In genomic region chr17:7251330-7252175, GRCh38 we compare ENCODE assay signal across 8 cellular contexts. TPM values are rescaled to one million over a fixed set of nuclear protein-coding genes. Genes with fewer than 3 reads are reported as not detected.
DNase-seq lines count a peak whose midpoint lies in the region; ATAC-seq, FAIRE-seq and TF ChIP-seq lines count a peak whose summit lies in the region.

Gene CTDNEP1, minus strand, starts transcription at chr17:7251734. Its CDS starts 438 bp downstream, at chr17:7251296.

- H3K4me1 ChIP-seq in OCI-LY3 (ENCODE audit: low read length) (peaks cover 16% of the 10 kb centered on the region), endothelial cell of umbilical vein (ENCODE audit: control insufficient read depth, extremely low read depth, insufficient read depth, low read length) (peaks cover 23% of the 10 kb centered on the region)

- POLR2A ChIA-PET in endothelial cell of umbilical vein (lab: Charles Lee), result no interaction called here

- peak within 1 kb of the TSS; percentile 73 for H3K4me3 Mint-ChIP-seq in Calu3 (ENCODE audit: low read depth, unreplicated experiment)
- H3K4me3 Mint-ChIP-seq in mesothelial cell of epicardium, result peak within 1 kb of the TSS; percentile 97

- H3K4me1 Mint-ChIP-seq in Calu3 (ENCODE audit: low read depth, unreplicated experiment) (peaks cover 27% of the 10 kb centered on the region), mesothelial cell of epicardium (peaks cover 31% of the 10 kb centered on the region)

- H3K9me3 Mint-ChIP-seq in Calu3 (ENCODE audit: low read depth, unreplicated experiment) (no peaks in the 10 kb centered on the region), mesothelial cell of epicardium (no peaks in the 10 kb centered on the region)

- H3K27me3 Mint-ChIP-seq in Calu3 (ENCODE audit: unreplicated experiment), result no peaks in the 10 kb centered on the region
- no peaks in the 10 kb centered on the region for H3K27me3 Mint-ChIP-seq in mesothelial cell of epicardium (ENCODE audit: low read depth)

- H3K36me3 ChIP-seq in OCI-LY3 (replicated peaks; ENCODE audit: low read depth, low read length) (peaks cover 16% of the 10 kb centered on the region), endothelial cell of umbilical vein (ENCODE audit: control insufficient read depth in 2 of 2, extremely low read depth in 1 of 2, insufficient read depth in 2 of 2, low read length in 2 of 2) (peaks cover 2 to 12% of the 10 kb centered on the region in 2 experiments)

- no TSS peak for BruUV-seq in Calu3 (replicated peaks; lab: Mats Ljungman, UMichigan)
- no TSS peak for BruUV-seq in endothelial cell of umbilical vein (replicated peaks; lab: Mats Ljungman, UMichigan)

- H3K9me1 ChIP-seq in endothelial cell of umbilical vein (replicated peaks; ENCODE audit: control insufficient read depth, extremely low read depth, insufficient read depth, low read length), result no peaks in the 10 kb centered on the region

- H3K79me2 ChIP-seq in OCI-LY3 (ENCODE audit: low read length) (peaks cover 61% of the 10 kb centered on the region), endothelial cell of umbilical vein (ENCODE audit: control insufficient read depth, insufficient read depth, low read length) (peaks cover 62% of the 10 kb centered on the region)

- CTCF ChIA-PET in Calu3 (lab: Charles Lee), result interaction anchor here (0.7 to 1.5 kb wide), 3 partner anchors 9 to 12 kb away, joined by 3 to 5 read pairs (median 5); partner anchors contain the start of genes GABARAP and PHF23
- CTCF ChIA-PET in endothelial cell of umbilical vein (lab: Charles Lee), result interaction anchor here (0.6 to 1.2 kb wide), 3 partner anchors 9 to 53 kb away, joined by 3 to 5 read pairs (median 3); no protein-coding TSS in a partner anchor

- ATAC-seq in GM21526 (IDR thresholded peaks at IDR 0.05; ENCODE audit: low FRiP score, unreplicated experiment), result peak; percentile 63

- H3K27me3 ChIP-seq in OCI-LY3 (ENCODE audit: low read depth, low read length) (no peaks in the 10 kb centered on the region), endothelial cell of umbilical vein (ENCODE audit: control insufficient read depth in 2 of 2, insufficient read depth in 2 of 2, low read length in 2 of 2) (no peaks in the 10 kb centered on the region)

- H4K20me1 ChIP-seq in OCI-LY3 (ENCODE audit: insufficient read depth, low read length), result peaks cover 8% of the 10 kb centered on the region
- H4K20me1 ChIP-seq in endothelial cell of umbilical vein (replicated peaks; ENCODE audit: control insufficient read depth, extremely low read depth, insufficient read depth, low read length), result no peaks in the 10 kb centered on the region

- H2AFZ ChIP-seq in OCI-LY3 (ENCODE audit: low read depth, low read length) (peak within 1 kb of the TSS; percentile 75), endothelial cell of umbilical vein (ENCODE audit: low read depth, low read length) (peak within 1 kb of the TSS; percentile 82)

- dilution Hi-C loops in endothelial cell of umbilical vein (cut with MboI; ENCODE audit: extremely low pct_ligation_motif_present, low sequenced_read_pairs), result no loop called here

- H3K27ac ChIP-seq in OCI-LY3 (ENCODE audit: low read length) (peak within 1 kb of the TSS; percentile 94), endothelial cell of umbilical vein (ENCODE audit: insufficient read depth, low read depth, low read length) (peak within 1 kb of the TSS; percentile 95)

- DNase-seq in Calu3 (peak; percentile 95), HuH-7 (ENCODE audit: low spot score) (peak; percentile 91), activated T-cell treated with anti-CD3 and anti-CD28 coated beads for 1 hour (ENCODE audit: low read depth) (peak; percentile 67), endothelial cell of umbilical vein (ENCODE audit: low read depth, low spot score) (no peak), mesothelial cell of epicardium (ENCODE audit: low spot score in 2 of 2, unreplicated experiment in 2 of 2) (peak; percentile 98 to 100)
- DNase-seq in stimulated activated CD8-positive, alpha-beta memory T cell treated with anti-CD3 and anti-CD28 coated beads, Interleukin-15, amount 100 ng/mL, for 4 hours (ENCODE audit: low read depth in 2 of 2), result peak; percentile 97 to 99

- intact Hi-C loops in Calu3 (cut with micrococcal nuclease; ENCODE audit: unreplicated experiment), result no loop called here
- intact Hi-C loops in endothelial cell of umbilical vein (cut with micrococcal nuclease), result loop anchor here (1.0 to 5.0 kb wide), 6 partner anchors 10 to 186 kb away; partner anchors contain the start of genes FGF11, PHF23, SLC2A4 and TMEM102

- H3K36me3 Mint-ChIP-seq in Calu3 (ENCODE audit: insufficient read depth, unreplicated experiment) (peaks cover 76% of the 10 kb centered on the region), mesothelial cell of epicardium (peaks cover 12% of the 10 kb centered on the region)

- peak within 1 kb of the TSS; percentile 84 for H3K27ac Mint-ChIP-seq in Calu3 (ENCODE audit: unreplicated experiment)
- H3K27ac Mint-ChIP-seq in mesothelial cell of epicardium, result peak within 1 kb of the TSS; percentile 100

- peak within 1 kb of the TSS; percentile 98 for H3K4me2 ChIP-seq in OCI-LY3 (ENCODE audit: low read length)
- peak within 1 kb of the TSS; percentile 90 for H3K4me2 ChIP-seq in endothelial cell of umbilical vein (ENCODE audit: insufficient read depth, low read length)

- TF ChIP-seq CTCF in Calu3 (IDR thresholded peaks at IDR 0.05; ENCODE audit: unreplicated experiment) (no peak), OCI-LY3 (IDR thresholded peaks at IDR 0.05; ENCODE audit: low read depth, low read length) (no peak), endothelial cell of umbilical vein (IDR thresholded peaks at IDR 0.05; ENCODE audit: extremely low read depth in 1 of 2, insufficient read depth in 1 of 2, low read depth in 1 of 2, low read length in 2 of 2) (no peak), mesothelial cell of epicardium (IDR thresholded peaks at IDR 0.05; ENCODE audit: unreplicated experiment) (no peak)

- TF ChIP-seq POLR2A in endothelial cell of umbilical vein (IDR thresholded peaks at IDR 0.05; ENCODE audit: low read depth, low read length), result peak; percentile 69

- H3K9ac ChIP-seq in OCI-LY3 (ENCODE audit: low read length) (peak within 1 kb of the TSS; percentile 98), endothelial cell of umbilical vein (replicated peaks; ENCODE audit: extremely low read depth, insufficient read depth, low read length) (peak within 1 kb of the TSS; percentile 94)

- FAIRE-seq in endothelial cell of umbilical vein (lab: Jason Lieb, UNC), result peak; percentile 96

- no peaks in the 10 kb centered on the region for H3K9me3 ChIP-seq in OCI-LY3 (ENCODE audit: insufficient read depth, low read length)
- H3K9me3 ChIP-seq in endothelial cell of umbilical vein (replicated peaks; ENCODE audit: control insufficient read depth, insufficient read depth, low read length), result no peaks in the 10 kb centered on the region

- H3K4me3 ChIP-seq in OCI-LY3 (ENCODE audit: low read length) (peak within 1 kb of the TSS; percentile 98), endothelial cell of umbilical vein (replicated peaks in 1 of 3; ENCODE audit: insufficient read depth in 1 of 3, low read depth in 1 of 3, low read length in 3 of 3) (peak within 1 kb of the TSS; percentile 57 to 87 (median 83))

TF ChIP-seq in endothelial cell of umbilical vein, 7 proteins besides CTCF, POLR2A, EP300 and RAD21:
- no peak for TF ChIP-seq EZH2 (IDR thresholded peaks at IDR 0.05; ENCODE audit: borderline replicate concordance, low read depth, low read length, severe bottlenecking)
- TF ChIP-seq, protein P1, sequence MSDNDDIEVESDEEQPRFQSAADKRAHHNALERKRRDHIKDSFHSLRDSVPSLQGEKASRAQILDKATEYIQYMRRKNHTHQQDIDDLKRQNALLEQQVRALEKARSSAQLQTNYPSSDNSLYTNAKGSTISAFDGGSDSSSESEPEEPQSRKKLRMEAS (IDR thresholded peaks at IDR 0.05; ENCODE audit: insufficient read depth, insufficient read length), result no peak
- TF ChIP-seq GATA2 (IDR thresholded peaks at IDR 0.05; ENCODE audit: insufficient read depth, insufficient read length, low read depth, low read length), result no peak
- no peak for TF ChIP-seq FOS (IDR thresholded peaks at IDR 0.05; ENCODE audit: borderline replicate concordance, insufficient read depth, low read length)
- TF ChIP-seq POLR2AphosphoS5 (IDR thresholded peaks at IDR 0.05; ENCODE audit: insufficient read depth, low read depth, low read length), result no peak
- TF ChIP-seq JUN (IDR thresholded peaks at IDR 0.05; ENCODE audit: borderline replicate concordance, insufficient read depth, insufficient read length, low read depth), result no peak
- TF ChIP-seq MYC (IDR thresholded peaks at IDR 0.05; ENCODE audit: low read depth, low read length), result no peak

RNA-seq across cellular contexts. Expression of gene CTDNEP1, which starts in this region (rescaled TPM):
- total RNA-seq in Calu3 (2022), result 85.2 and 85.3 TPM in 2 replicates
- total RNA-seq in endothelial cell of umbilical vein, result 143 and 145 TPM in 2 replicates
- 130 and 137 TPM in 2 replicates for polyA plus RNA-seq in endothelial cell of umbilical vein
- 145 and 152 TPM in 2 replicates for polyA plus RNA-seq in endothelial cell of umbilical vein (2011; cell fraction: cytosol; rRNA removed)
- polyA plus RNA-seq in endothelial cell of umbilical vein (2011; cell fraction: nucleus; rRNA removed), result 102 and 104 TPM in 2 replicates
- polyA plus RNA-seq in endothelial cell of umbilical vein (2012), result 143 and 202 TPM in 2 replicates
- polyA minus RNA-seq in endothelial cell of umbilical vein, result 126 and 155 TPM in 2 replicates
- 115 TPM for polyA minus RNA-seq in endothelial cell of umbilical vein (2011; cell fraction: cytosol; rRNA and poly(A)+ RNA removed)
- 33.9 and 56.3 TPM in 2 replicates for polyA minus RNA-seq in endothelial cell of umbilical vein (2011; cell fraction: nucleus; rRNA and poly(A)+ RNA removed)
- total RNA-seq in mesothelial cell of epicardium, result 122 to 132 TPM (median 130 TPM) in 3 replicates
